ENCODE assay signal across 1 cellular context in genomic region chr2:197822333-197822732, GRCh38.
A peak's percentile ranks its signal among the peaks of the same experiment; 100 is the strongest.
TF ChIP-seq lines count a peak whose summit lies in the region.

No MANE protein-coding gene starts in this region.

TF ChIP-seq in K562, 482 proteins besides CTCF, POLR2A, EP300 and RAD21 (continued from another document):
- TF ChIP-seq, protein P1, sequence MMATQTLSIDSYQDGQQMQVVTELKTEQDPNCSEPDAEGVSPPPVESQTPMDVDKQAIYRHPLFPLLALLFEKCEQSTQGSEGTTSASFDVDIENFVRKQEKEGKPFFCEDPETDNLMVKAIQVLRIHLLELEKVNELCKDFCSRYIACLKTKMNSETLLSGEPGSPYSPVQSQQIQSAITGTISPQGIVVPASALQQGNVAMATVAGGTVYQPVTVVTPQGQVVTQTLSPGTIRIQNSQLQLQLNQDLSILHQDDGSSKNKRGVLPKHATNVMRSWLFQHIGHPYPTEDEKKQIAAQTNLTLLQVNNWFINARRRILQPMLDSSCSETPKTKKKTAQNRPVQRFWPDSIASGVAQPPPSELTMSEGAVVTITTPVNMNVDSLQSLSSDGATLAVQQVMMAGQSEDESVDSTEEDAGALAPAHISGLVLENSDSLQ (IDR thresholded peaks at IDR 0.05) = peak; percentile 60; the same call in 1 of the 2 replicates
- peak; percentile 75 to 80 for TF ChIP-seq KDM1A (IDR thresholded peaks at IDR 0.05)
- TF ChIP-seq RBM25 (IDR thresholded peaks at IDR 0.05; ENCODE audit: low read depth, low read length, severe bottlenecking) = peak; percentile 49
- no peak for TF ChIP-seq ZFX (CRISPR knock-in tag; IDR thresholded peaks at IDR 0.05)
- TF ChIP-seq EGR1 (conservative IDR thresholded peaks at IDR 0.05) = peak; percentile 73
- TF ChIP-seq MEIS2 (IDR thresholded peaks at IDR 0.05; ENCODE audit: partially characterized antibody) = peak; percentile 83
- TF ChIP-seq FOXK1 (CRISPR knock-in tag; IDR thresholded peaks at IDR 0.05; ENCODE audit: borderline replicate concordance) = no peak
- TF ChIP-seq ZNF586 (CRISPR knock-in tag; conservative IDR thresholded peaks at IDR 0.05) = no peak
- TF ChIP-seq, protein P2, sequence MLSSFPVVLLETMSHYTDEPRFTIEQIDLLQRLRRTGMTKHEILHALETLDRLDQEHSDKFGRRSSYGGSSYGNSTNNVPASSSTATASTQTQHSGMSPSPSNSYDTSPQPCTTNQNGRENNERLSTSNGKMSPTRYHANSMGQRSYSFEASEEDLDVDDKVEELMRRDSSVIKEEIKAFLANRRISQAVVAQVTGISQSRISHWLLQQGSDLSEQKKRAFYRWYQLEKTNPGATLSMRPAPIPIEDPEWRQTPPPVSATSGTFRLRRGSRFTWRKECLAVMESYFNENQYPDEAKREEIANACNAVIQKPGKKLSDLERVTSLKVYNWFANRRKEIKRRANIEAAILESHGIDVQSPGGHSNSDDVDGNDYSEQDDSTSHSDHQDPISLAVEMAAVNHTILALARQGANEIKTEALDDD (IDR thresholded peaks at IDR 0.05) = peak; percentile 30; the same call in 1 of the 2 replicates
- peak; percentile 79; the same call in 1 of the 2 replicates for TF ChIP-seq PHF21A (IDR thresholded peaks at IDR 0.05; ENCODE audit: borderline replicate concordance, low read depth)
- TF ChIP-seq PBX2 (CRISPR knock-in tag; IDR thresholded peaks at IDR 0.05; ENCODE audit: low read depth) = no peak
- TF ChIP-seq PBX2 (tag; conservative IDR thresholded peaks at IDR 0.05; ENCODE audit: low read depth) = peak; percentile 82
